12 cellular contexts compared by ENCODE assay signal in the genomic region with DNA sequence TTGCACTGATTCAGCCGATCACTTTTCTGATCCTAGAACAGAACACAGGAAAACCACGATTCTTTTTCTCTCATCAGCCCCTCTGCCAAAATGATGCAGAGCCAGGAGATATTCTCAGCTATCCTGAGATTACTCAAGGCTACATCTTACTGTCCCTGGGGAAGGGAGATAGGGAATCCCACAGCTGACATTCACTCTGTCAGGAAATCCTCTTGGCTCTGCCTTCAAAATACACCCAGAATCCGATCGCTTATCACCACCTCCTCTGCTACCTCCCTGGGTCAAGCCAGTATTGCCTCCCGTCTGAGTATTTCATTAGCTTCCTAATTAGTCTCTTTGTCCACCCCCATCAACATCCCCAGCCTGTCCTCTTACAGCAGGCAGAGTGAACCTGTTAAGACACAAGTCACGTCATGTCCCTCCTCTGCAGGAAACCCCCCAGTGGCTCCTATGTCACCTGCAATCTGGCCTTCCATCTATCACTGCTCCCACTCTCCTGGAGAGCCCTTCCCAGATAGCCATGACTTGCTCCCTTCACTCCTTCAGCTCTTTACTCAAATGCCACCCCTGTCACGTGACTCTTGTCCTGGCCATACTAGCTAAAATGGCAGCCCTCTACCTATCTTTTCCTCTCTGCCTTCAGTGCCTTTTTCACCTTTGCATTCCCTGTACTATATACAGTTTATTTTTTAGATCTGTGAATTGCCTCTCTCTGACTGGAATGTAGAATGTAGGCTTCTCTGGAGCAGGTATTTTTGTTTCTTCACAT.
DNase-seq lines count a peak whose midpoint lies in the region; ATAC-seq and TF ChIP-seq lines count a peak whose summit lies in the region.
"Had no signal": no experiment of that assay in that cellular context is flagged by ENCODE, and none has a peak within 500 bp of the region (broad histone marks: within the 10 kb centered on the region; RNA-seq: fewer than 3 reads in every experiment).

No MANE protein-coding gene starts in this region.

- POLR2A ChIA-PET in SK-N-SH (lab: Yijun Ruan, JAX) = no interaction called here

- H3K36me3 ChIP-seq in BLaER1 treated with 17β-estradiol and CSF1 and Interleukin-3, amounts not matched to agents 10 nM and 100 nM = peaks cover 0 to 22% (median 13%) of the 10 kb centered on the region in 11 experiments; a peak in 13 of 22 replicates
- H3K36me3 ChIP-seq in SK-N-SH (replicated peaks in 1 of 2; ENCODE audit: control insufficient read depth in 1 of 2, insufficient read depth in 2 of 2, low read length in 1 of 2) (no peaks in the 10 kb centered on the region), cardiac muscle cell (no peaks in the 10 kb centered on the region), prostate gland (no peaks in the 10 kb centered on the region)

- no peaks in the 10 kb centered on the region for H3K27me3 ChIP-seq in BLaER1 treated with 17β-estradiol and CSF1 and Interleukin-3, amounts not matched to agents 10 nM and 100 nM
- no peaks in the 10 kb centered on the region for H3K27me3 ChIP-seq in SK-N-SH (ENCODE audit: insufficient read depth)
- no peaks in the 10 kb centered on the region for H3K27me3 ChIP-seq in cardiac muscle cell
- no peaks in the 10 kb centered on the region for H3K27me3 ChIP-seq in prostate gland (replicated peaks; ENCODE audit: insufficient read depth)

- peak overlapping the region in 3 of 11 experiments; percentile 5 to 63 (median 52); a peak in 5 of 22 replicates for H3K27ac ChIP-seq in BLaER1 treated with 17β-estradiol and CSF1 and Interleukin-3, amounts not matched to agents 10 nM and 100 nM
- H3K27ac ChIP-seq in SK-N-SH (ENCODE audit: low read depth in 2 of 2, low read length in 1 of 2) (peak overlapping the region; percentile 87), cardiac muscle cell (peak overlapping the region; percentile 89), prostate gland (no peak overlapping the region)

- no peak for TF ChIP-seq POLR2A in prostate gland (IDR thresholded peaks at IDR 0.05)

- no peaks in the 10 kb centered on the region for H3K79me2 ChIP-seq in SK-N-SH (ENCODE audit: insufficient read depth)

- H3K27ac Mint-ChIP-seq in osteocyte (ENCODE audit: unreplicated experiment) = peak overlapping the region; percentile 98

- H3K4me1 ChIP-seq in BLaER1 treated with 17β-estradiol and CSF1 and Interleukin-3, amounts not matched to agents 10 nM and 100 nM = peaks cover 9 to 44% (median 20%) of the 10 kb centered on the region in 10 experiments
- H3K4me1 ChIP-seq in SK-N-SH (ENCODE audit: control insufficient read depth in 1 of 2, insufficient read depth in 2 of 2, low read depth in 1 of 2, low read length in 1 of 2) (peaks cover 18 to 52% of the 10 kb centered on the region in 2 experiments; a peak in 3 of 4 replicates), cardiac muscle cell (ENCODE audit: low read depth) (peaks cover 41% of the 10 kb centered on the region), prostate gland (replicated peaks) (no peaks in the 10 kb centered on the region)

- no peaks in the 10 kb centered on the region for H3K9me3 ChIP-seq in BLaER1 treated with 17β-estradiol and CSF1 and Interleukin-3, amounts not matched to agents 10 nM and 100 nM (replicated peaks in 1 of 11)
- H3K9me3 ChIP-seq in SK-N-SH (no peaks in the 10 kb centered on the region), cardiac muscle cell (ENCODE audit: low read depth) (no peaks in the 10 kb centered on the region), prostate gland (no peaks in the 10 kb centered on the region)

- H3K4me3 ChIP-seq in BLaER1 treated with 17β-estradiol and CSF1 and Interleukin-3, amounts not matched to agents 10 nM and 100 nM = no peak overlapping the region
- H3K4me3 ChIP-seq in SK-N-SH (ENCODE audit: low read depth in 2 of 2, low read length in 1 of 2) (no peak overlapping the region), cardiac muscle cell (no peak overlapping the region), prostate gland (no peak overlapping the region)

- H4K20me1 ChIP-seq in BLaER1 treated with 17β-estradiol and CSF1 and Interleukin-3, amounts not matched to agents 10 nM and 100 nM = no peaks in the 10 kb centered on the region
- no peaks in the 10 kb centered on the region for H4K20me1 ChIP-seq in SK-N-SH (ENCODE audit: insufficient read depth)

- intact Hi-C loops in prostate gland (cut with DNase I) = no loop called here

- peak overlapping the region; percentile 17 to 71 (median 53); a peak in 20 of 22 replicates for H3K4me2 ChIP-seq in BLaER1 treated with 17β-estradiol and CSF1 and Interleukin-3, amounts not matched to agents 10 nM and 100 nM
- H3K4me2 ChIP-seq in SK-N-SH = no peak overlapping the region; the same call in 1 of the 2 replicates

- H3K27me3 Mint-ChIP-seq in osteocyte (ENCODE audit: unreplicated experiment) = no peaks in the 10 kb centered on the region
- H3K27me3 Mint-ChIP-seq: CD8-positive, alpha-beta memory T cell had no signal

- no peak for TF ChIP-seq EP300 in SK-N-SH (IDR thresholded peaks at IDR 0.05; ENCODE audit: borderline replicate concordance in 1 of 2, low read depth in 1 of 2, low read length in 1 of 2)

- 79% methylated on average over 7 of the region's 7 CpGs for WGBS in SK-N-SH (ENCODE audit: low lambda C conversion rate)
- 59% methylated on average over 7 of the region's 7 CpGs for WGBS in prostate gland

- H3K9me2 ChIP-seq in SK-N-SH = no peaks in the 10 kb centered on the region

- DNase-seq in SK-N-SH = no peak
- peak in 1 of 2 donors; percentile 43 for DNase-seq in cardiac muscle cell (ENCODE audit: low read depth in 1 of 2, low spot score in 1 of 2)
- no peak for DNase-seq in osteocyte (ENCODE audit: extremely low spot score, unreplicated experiment)
- DNase-seq in prostate gland (ENCODE audit: low spot score) = no peak
- DNase-seq in stimulated activated naive CD8-positive, alpha-beta T cell treated with anti-CD3 and anti-CD28 coated beads, Interleukin-15, Interleukin-2, amounts not matched to agents 100 U/mL and 50 U/mL, for 24 hours = no peak
- DNase-seq: CD8-positive, alpha-beta memory T cell; KBM-7; NCI-H510A; stimulated activated CD8-positive, alpha-beta memory T cell treated with anti-CD3 and anti-CD28 coated beads, Interleukin-4, amount 100 ng/mL, for 48 hours had no signal

- CTCF ChIA-PET in SK-N-SH (lab: Yijun Ruan, JAX) = interaction anchor here (0.6 to 1.5 kb wide), 3 partner anchors 100 to 435 kb away, joined by 3 to 4 read pairs (median 3); no protein-coding TSS in a partner anchor

- H3F3A ChIP-seq in SK-N-SH (replicated peaks; ENCODE audit: insufficient read depth) = peaks cover 27% of the 10 kb centered on the region

- TF ChIP-seq CTCF in SK-N-SH (IDR thresholded peaks at IDR 0.05) (no peak), cardiac muscle cell (IDR thresholded peaks at IDR 0.05; ENCODE audit: low read depth, low read length) (no peak), osteocyte (IDR thresholded peaks at IDR 0.05) (no peak), prostate gland (IDR thresholded peaks at IDR 0.05) (no peak)

- H3K9me3 Mint-ChIP-seq in osteocyte (ENCODE audit: unreplicated experiment) = no peaks in the 10 kb centered on the region
- H3K9me3 Mint-ChIP-seq: CD8-positive, alpha-beta memory T cell had no signal

- no peak overlapping the region for H3K4me3 Mint-ChIP-seq in osteocyte (ENCODE audit: unreplicated experiment)
- H3K4me3 Mint-ChIP-seq: CD8-positive, alpha-beta memory T cell had no signal

- TF ChIP-seq RAD21 in SK-N-SH (IDR thresholded peaks at IDR 0.05; ENCODE audit: low read length) = no peak

- no peak overlapping the region for H2AFZ ChIP-seq in SK-N-SH (ENCODE audit: low read depth)

- peaks cover 54% of the 10 kb centered on the region for H3K4me1 Mint-ChIP-seq in osteocyte (ENCODE audit: unreplicated experiment)

- H3K36me3 Mint-ChIP-seq in osteocyte (ENCODE audit: unreplicated experiment) = peaks cover 1% of the 10 kb centered on the region

- ATAC-seq in HG02678 (IDR thresholded peaks at IDR 0.05; ENCODE audit: unreplicated experiment) (no peak), HG02852 (IDR thresholded peaks at IDR 0.05; ENCODE audit: unreplicated experiment) (no peak)
- ATAC-seq in stimulated activated naive CD8-positive, alpha-beta T cell treated with anti-CD3 and anti-CD28 coated beads, Interleukin-15, Interleukin-2, amounts not matched to agents 100 U/mL and 50 U/mL, for 24 hours = no peak

- peak overlapping the region in 2 of 11 experiments; percentile 11 to 18; a peak in 2 of 22 replicates for H3K9ac ChIP-seq in BLaER1 treated with 17β-estradiol and CSF1 and Interleukin-3, amounts not matched to agents 10 nM and 100 nM
- H3K9ac ChIP-seq in SK-N-SH = peak overlapping the region; percentile 41; the same call in 1 of the 2 replicates

TF ChIP-seq in SK-N-SH, 30 proteins besides CTCF, POLR2A, EP300 and RAD21 (continues in another document):
- TF ChIP-seq RXRA (IDR thresholded peaks at IDR 0.05; ENCODE audit: borderline replicate concordance, low read depth) (no peak), ELF1 (IDR thresholded peaks at IDR 0.05) (no peak), POLR2AphosphoS5 (IDR thresholded peaks at IDR 0.05; ENCODE audit: low read depth, low read length) (no peak), EZH2phosphoT487 (IDR thresholded peaks at IDR 0.05; ENCODE audit: borderline replicate concordance, low read depth) (no peak), RFX5 (IDR thresholded peaks at IDR 0.05; ENCODE audit: low read length) (no peak), TCF12 (IDR thresholded peaks at IDR 0.05) (no peak), MEF2A (IDR thresholded peaks at IDR 0.05; ENCODE audit: borderline replicate concordance, low read depth) (no peak)

Comparison
In these comparisons a context has a peak if more than half of its experiments do, and no peak if none do; other contexts are left out.
1. H3K27ac ChIP-seq: peak in SK-N-SH (2 of 2) and cardiac muscle cell (single experiment); none in prostate gland (0 of 2).